In genomic region chr19:52570005-52570861, GRCh38 we compare ENCODE assay signal across 8 cellular contexts. TPM values are rescaled to one million over a fixed set of nuclear protein-coding genes. Genes with fewer than 3 reads are reported as not detected.
DNase-seq lines count a peak whose midpoint lies in the region; ATAC-seq and TF ChIP-seq lines count a peak whose summit lies in the region.

Gene ZNF701, plus strand, starts transcription at chr19:52570287. Its CDS starts 3,861 bp downstream, at chr19:52574148.

- no peaks in the 10 kb centered on the region for H4K20me1 ChIP-seq in OCI-LY1 (ENCODE audit: insufficient read depth, low read length)

- H3F3A ChIP-seq in OCI-LY1 (ENCODE audit: insufficient read depth, low read length): no peaks in the 10 kb centered on the region

- TF ChIP-seq CTCF in BJ (IDR thresholded peaks at IDR 0.05; ENCODE audit: insufficient read depth, low read depth, low read length) (peak; percentile 42), OCI-LY1 (IDR thresholded peaks at IDR 0.05; ENCODE audit: low read length) (no peak), esophagus muscularis mucosa (IDR thresholded peaks at IDR 0.05) (peak; percentile 21 to 52 (median 29))

- peak; percentile 84 for TF ChIP-seq POLR2A in esophagus muscularis mucosa (IDR thresholded peaks at IDR 0.05; ENCODE audit: low read depth)

- CTCF ChIA-PET in BJ (lab: Yijun Ruan, JAX): no interaction called here

- H3K9ac ChIP-seq in OCI-LY1 (ENCODE audit: low read length): peak within 1 kb of the TSS; percentile 65

- peaks cover 5% of the 10 kb centered on the region for H3K4me1 ChIP-seq in OCI-LY1 (ENCODE audit: insufficient read depth, low read length, severe bottlenecking)
- H3K4me1 ChIP-seq in esophagus muscularis mucosa: peaks cover 6 to 25% (median 20%) of the 10 kb centered on the region in 4 donors
- peaks cover 0 to 13% of the 10 kb centered on the region in 2 donors for H3K4me1 ChIP-seq in muscle layer of duodenum (ENCODE audit: control insufficient read depth in 1 of 2, insufficient read depth in 2 of 2, low read length in 2 of 2)

- ATAC-seq in GM19324 (IDR thresholded peaks at IDR 0.05; ENCODE audit: low FRiP score, unreplicated experiment): peak; percentile 89
- ATAC-seq in HG03558 (IDR thresholded peaks at IDR 0.05; ENCODE audit: extremely low read depth, unreplicated experiment): peak; percentile 86

- no peaks in the 10 kb centered on the region for H3K9me2 ChIP-seq in OCI-LY1 (ENCODE audit: low read depth, low read length)

- H3K4me3 ChIP-seq in BJ (ENCODE audit: low read depth, low read length): peak within 1 kb of the TSS; percentile 59
- H3K4me3 ChIP-seq in OCI-LY1 (ENCODE audit: low read depth, low read length, poor library complexity, severe bottlenecking): peak within 1 kb of the TSS; percentile 73
- H3K4me3 ChIP-seq in esophagus muscularis mucosa: peak within 1 kb of the TSS; percentile 69 to 76 (median 74)
- peak within 1 kb of the TSS; percentile 94 to 97 for H3K4me3 ChIP-seq in muscle layer of duodenum (ENCODE audit: low read depth in 1 of 2, low read length in 2 of 2)

- peak; percentile 59 for DNase-seq in BJ (ENCODE audit: low read depth)
- peak; percentile 97 to 98 for DNase-seq in activated T-cell treated with anti-CD3 and anti-CD28 coated beads, Interleukin-2, amount 50 U/mL, for 48 hours
- peak; percentile 99 for DNase-seq in esophagus muscularis mucosa (ENCODE audit: extremely low spot score)
- peak; percentile 88 for DNase-seq in stimulated activated CD8-positive, alpha-beta memory T cell treated with anti-CD3 and anti-CD28 coated beads, Interleukin-7, amount 100 ng/mL, for 24 hours (ENCODE audit: low read depth)

- H3K9me3 ChIP-seq in OCI-LY1 (ENCODE audit: low read length): peaks cover 4% of the 10 kb centered on the region; the same call in 1 of the 2 replicates
- no peaks in the 10 kb centered on the region for H3K9me3 ChIP-seq in esophagus muscularis mucosa
- peaks cover 0 to 1% of the 10 kb centered on the region in 2 donors for H3K9me3 ChIP-seq in muscle layer of duodenum (ENCODE audit: control insufficient read depth in 1 of 2, low read length in 2 of 2)

- H3K79me2 ChIP-seq in OCI-LY1 (ENCODE audit: insufficient read depth, low read length): no peaks in the 10 kb centered on the region

- under 1% methylated on average over 25 of the region's 57 CpGs for whole genome bisulfite sequencing in esophagus muscularis mucosa

- H3K27me3 ChIP-seq in BJ (ENCODE audit: control insufficient read depth, insufficient read depth, low read length) (no peaks in the 10 kb centered on the region), OCI-LY1 (ENCODE audit: insufficient read depth, low read length) (no peaks in the 10 kb centered on the region), esophagus muscularis mucosa (no peaks in the 10 kb centered on the region), muscle layer of duodenum (ENCODE audit: low read depth, low read length) (no peaks in the 10 kb centered on the region)

- H3K36me3 ChIP-seq in BJ (ENCODE audit: control insufficient read depth, insufficient read depth, low read length) (peaks cover 6% of the 10 kb centered on the region), OCI-LY1 (ENCODE audit: insufficient read depth, low read length) (peaks cover 26% of the 10 kb centered on the region), esophagus muscularis mucosa (peaks cover 5 to 32% (median 26%) of the 10 kb centered on the region in 4 donors), muscle layer of duodenum (ENCODE audit: control insufficient read depth in 1 of 2, insufficient read depth in 2 of 2, low read length in 2 of 2) (peaks cover 5 to 18% of the 10 kb centered on the region in 2 donors)

- no peak within 1 kb of the TSS for H2AFZ ChIP-seq in OCI-LY1 (ENCODE audit: low read length)

- intact Hi-C loops in esophagus muscularis mucosa (cut with DNase I): no loop called here

- peak within 1 kb of the TSS; percentile 54 for H3K4me2 ChIP-seq in OCI-LY1 (ENCODE audit: low read length)

- H3K27ac ChIP-seq in OCI-LY1 (ENCODE audit: low read depth, low read length, poor library complexity, severe bottlenecking) (peak within 1 kb of the TSS; percentile 52), esophagus muscularis mucosa (replicated peaks in 1 of 4) (peak within 1 kb of the TSS; percentile 80 to 90 (median 84)), muscle layer of duodenum (ENCODE audit: low read length) (peak within 1 kb of the TSS; percentile 93)

- POLR2A ChIA-PET in BJ (lab: Charles Lee): no interaction called here

- TF ChIP-seq EP300 in esophagus muscularis mucosa (IDR thresholded peaks at IDR 0.05): no peak

RNA-seq across cellular contexts. Expression of gene ZNF701, which starts in this region (rescaled TPM):
- 3.8 and 6.0 TPM in 2 replicates for polyA plus RNA-seq in BJ (2011; rRNA removed)
- polyA minus RNA-seq in BJ (2011; rRNA and poly(A)+ RNA removed): 6.9 and 8.0 TPM in 2 replicates
- total RNA-seq in esophagus muscularis mucosa: 10 to 100 TPM in 2 of 4 donors, 1 to 10 TPM in 2; 7.8 to 13.3 (median 10.1) TPM

Comparison
In these comparisons a context has a peak if more than half of its experiments do, and no peak if none do; other contexts are left out.
1. Peak in every context shown above with its lines: DNase-seq, ATAC-seq, H3K4me3 ChIP-seq and H3K27ac ChIP-seq.